ENCODE assay signal across 8 cellular contexts in genomic region chr14:97977711-97978261, GRCh38.
DNase-seq lines count a peak whose midpoint lies in the region; ATAC-seq, FAIRE-seq and TF ChIP-seq lines count a peak whose summit lies in the region.

No MANE protein-coding gene starts in this region.

- H3K27ac ChIP-seq in SJSA1 (no peak overlapping the region), keratinocyte (ENCODE audit: control insufficient read depth, insufficient read depth, low read length) (peak overlapping the region; percentile 82)

- H3K4me1 Mint-ChIP-seq in activated naive CD8-positive, alpha-beta T cell treated with anti-CD3 and anti-CD28 coated beads for 36 hours, result peaks cover 61% of the 10 kb centered on the region

- H3K36me3 ChIP-seq in SJSA1 (no peaks in the 10 kb centered on the region), keratinocyte (ENCODE audit: control insufficient read depth in 2 of 2, extremely low read depth in 1 of 2, insufficient read depth in 2 of 2, low read length in 2 of 2) (peaks cover 0 to 2% of the 10 kb centered on the region in 2 experiments)

- H3K27me3 ChIP-seq in SJSA1 (replicated peaks), result no peaks in the 10 kb centered on the region
- H3K27me3 ChIP-seq in keratinocyte (ENCODE audit: control insufficient read depth, extremely low read depth, insufficient read depth, low read length), result no peaks in the 10 kb centered on the region

- H4K20me1 ChIP-seq in keratinocyte (ENCODE audit: control insufficient read depth, extremely low read depth, insufficient read depth, low read length), result no peaks in the 10 kb centered on the region

- peaks cover 12% of the 10 kb centered on the region for H3K9me3 Mint-ChIP-seq in activated naive CD8-positive, alpha-beta T cell treated with anti-CD3 and anti-CD28 coated beads for 36 hours

- H3K4me3 Mint-ChIP-seq in activated naive CD8-positive, alpha-beta T cell treated with anti-CD3 and anti-CD28 coated beads for 36 hours, result peak overlapping the region; percentile 91

- peak overlapping the region; percentile 88 for H2AFZ ChIP-seq in keratinocyte (ENCODE audit: control insufficient read depth, low read length)

- H3K9ac ChIP-seq in keratinocyte (ENCODE audit: control insufficient read depth, extremely low read depth, insufficient read depth, low read length), result peak overlapping the region; percentile 78

- dilution Hi-C loops in keratinocyte (cut with MboI; ENCODE audit: extremely low pct_ligation_motif_present, low sequenced_read_pairs), result no loop called here

- no peaks in the 10 kb centered on the region for H3K79me2 ChIP-seq in keratinocyte (ENCODE audit: control insufficient read depth, insufficient read depth, low read length)

- ATAC-seq in GM18867 (IDR thresholded peaks at IDR 0.05; ENCODE audit: unreplicated experiment), result no peak

- TF ChIP-seq CTCF in keratinocyte (optimal IDR thresholded peaks at IDR 0.05 in 1 of 3, IDR thresholded peaks at IDR 0.05 in 1 of 3, conservative IDR thresholded peaks at IDR 0.05 in 1 of 3; ENCODE audit: extremely low read depth in 1 of 3, insufficient read depth in 2 of 3, low read length in 3 of 3), result no peak

- H3K36me3 Mint-ChIP-seq in activated naive CD8-positive, alpha-beta T cell treated with anti-CD3 and anti-CD28 coated beads for 36 hours, result peaks cover 17% of the 10 kb centered on the region

- DNase-seq in DMS153 treated with DMSO at 0.1 percent for 48 hours (lab: John Stamatoyannopoulos, UW; ENCODE audit: unreplicated experiment), result peak; percentile 86
- DNase-seq in SJSA1 (ENCODE audit: low read depth in 1 of 2, low spot score in 2 of 2), result peak; percentile 27 to 55
- peak; percentile 83 for DNase-seq in activated naive CD8-positive, alpha-beta T cell treated with anti-CD3 and anti-CD28 coated beads for 36 hours
- peak; percentile 38 for DNase-seq in keratinocyte (ENCODE audit: low read depth, low spot score)
- DNase-seq in stimulated activated CD4-positive, alpha-beta T cell treated with anti-CD3 and anti-CD28 coated beads, Interleukin-2, amount 100 ng/mL, for 48 hours, result peak; percentile 65 to 70
- DNase-seq in NCI-H526 treated with DMSO at 0.1 percent for 48 hours (lab: John Stamatoyannopoulos, UW), result no peak
- DNase-seq in COLO829 (ENCODE audit: low spot score), result no peak

- peak overlapping the region; percentile 91 for H3K27ac Mint-ChIP-seq in activated naive CD8-positive, alpha-beta T cell treated with anti-CD3 and anti-CD28 coated beads for 36 hours

- H3K4me3 ChIP-seq in SJSA1 (peak overlapping the region; percentile 19; the same call in 1 of the 2 replicates), keratinocyte (ENCODE audit: control insufficient read depth in 2 of 3, extremely low read depth in 1 of 3, insufficient read depth in 2 of 3, low read depth in 1 of 3, low read length in 3 of 3) (peak overlapping the region; percentile 34 to 77 (median 40))

- peak; percentile 92 for FAIRE-seq in keratinocyte (lab: Jason Lieb, UNC)

- H3K4me2 ChIP-seq in keratinocyte (ENCODE audit: control insufficient read depth, extremely low read depth, insufficient read depth, low read depth, low read length), result peak overlapping the region; percentile 97

- H3K9me3 ChIP-seq in SJSA1 (replicated peaks) (no peaks in the 10 kb centered on the region), keratinocyte (ENCODE audit: control insufficient read depth, low read depth, low read length) (no peaks in the 10 kb centered on the region)

- no peaks in the 10 kb centered on the region for H3K4me1 ChIP-seq in SJSA1 (replicated peaks)
- H3K4me1 ChIP-seq in keratinocyte (ENCODE audit: control insufficient read depth, extremely low read depth, insufficient read depth, low read length), result peaks cover 31% of the 10 kb centered on the region

- no peaks in the 10 kb centered on the region for H3K27me3 Mint-ChIP-seq in activated naive CD8-positive, alpha-beta T cell treated with anti-CD3 and anti-CD28 coated beads for 36 hours

- H3K9me1 ChIP-seq in keratinocyte (ENCODE audit: control insufficient read depth, extremely low read depth, insufficient read depth, low read length), result no peaks in the 10 kb centered on the region

Comparison
In these comparisons a context has a peak if more than half of its experiments do, and no peak if none do; other contexts are left out.
1. DNase-seq: peak in DMS153 treated with DMSO at 0.1 percent for 48 hours (single experiment), SJSA1 (2 of 2), activated naive CD8-positive, alpha-beta T cell treated with anti-CD3 and anti-CD28 coated beads for 36 hours (single experiment), keratinocyte (single experiment) and stimulated activated CD4-positive, alpha-beta T cell treated with anti-CD3 and anti-CD28 coated beads, Interleukin-2, amount 100 ng/mL, for 48 hours (2 of 2); none in NCI-H526 treated with DMSO at 0.1 percent for 48 hours (single experiment) and COLO829 (single experiment).